In the genomic region with DNA sequence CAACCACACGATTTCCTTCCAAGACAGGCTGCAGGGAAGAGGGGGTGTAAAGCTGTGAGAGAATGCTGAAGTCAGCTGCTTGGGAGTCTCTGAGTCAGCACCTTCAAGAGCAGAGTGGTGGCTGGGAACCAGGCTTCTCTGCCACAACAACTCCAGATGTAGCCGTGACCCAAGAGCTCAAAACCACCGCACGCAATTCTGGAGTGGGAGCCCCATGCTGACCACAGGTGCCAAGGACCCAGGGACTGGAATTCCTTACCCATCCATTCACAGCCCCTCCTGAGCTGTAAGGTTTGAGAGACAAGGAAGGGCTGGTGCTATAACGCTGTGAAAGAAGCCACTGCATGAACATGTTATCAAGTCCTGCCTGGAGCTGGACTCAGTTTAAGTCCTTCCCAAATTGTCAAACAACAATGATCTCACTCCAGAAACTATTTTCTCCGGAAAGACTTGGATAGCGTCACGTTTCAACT, we compare ENCODE assay signal across 9 cellular contexts.
A peak's percentile ranks its signal among the peaks of the same experiment; 100 is the strongest.
DNase-seq lines count a peak whose midpoint lies in the region; ATAC-seq and TF ChIP-seq lines count a peak whose summit lies in the region.
"Had no signal": no experiment of that assay in that cellular context is flagged by ENCODE, and none has a peak within 500 bp of the region (broad histone marks: within the 10 kb centered on the region; RNA-seq: fewer than 3 reads in every experiment).

No MANE protein-coding gene starts in this region.

- no peaks in the 10 kb centered on the region for H3K9me3 ChIP-seq in upper lobe of left lung

- peaks cover 6 to 19% (median 12%) of the 10 kb centered on the region in 4 donors for H3K4me1 ChIP-seq in upper lobe of left lung

- TF ChIP-seq CTCF in lower leg skin (IDR thresholded peaks at IDR 0.05) = no peak
- TF ChIP-seq CTCF in upper lobe of left lung (IDR thresholded peaks at IDR 0.05) = no peak

- H3K27ac ChIP-seq in upper lobe of left lung = peak overlapping the region; percentile 9 to 60 (median 44)

- H3K4me1 Mint-ChIP-seq in T-helper 2 cell treated with Interferon-gamma antibody and Interleukin-4, amounts not matched to agents 5 μg/mL and 100 μg/mL, for 36 hours (ENCODE audit: low read depth) = peaks cover 6% of the 10 kb centered on the region

- WGBS in lower leg skin, 2 donors = 16 to 30% methylated on average over 8 of the region's 8 CpGs
- WGBS in upper lobe of left lung, 2 donors = 36 to 52% methylated on average over 8 of the region's 8 CpGs

- H3K27me3 Mint-ChIP-seq in T-helper 2 cell treated with Interferon-gamma antibody and Interleukin-4, amounts not matched to agents 5 μg/mL and 100 μg/mL, for 36 hours (ENCODE audit: low read depth) = peaks cover 8% of the 10 kb centered on the region

- H3K9me3 Mint-ChIP-seq in T-helper 2 cell treated with Interferon-gamma antibody and Interleukin-4, amounts not matched to agents 5 μg/mL and 100 μg/mL, for 36 hours = no peaks in the 10 kb centered on the region

- intact Hi-C loops in lower leg skin (cut with DNase I; ENCODE audit: low total_unique reads) = no loop called here

- no peaks in the 10 kb centered on the region for H3K36me3 Mint-ChIP-seq in T-helper 2 cell treated with Interferon-gamma antibody and Interleukin-4, amounts not matched to agents 5 μg/mL and 100 μg/mL, for 36 hours (ENCODE audit: low read depth)

- H3K4me3 Mint-ChIP-seq in T-helper 2 cell treated with Interferon-gamma antibody and Interleukin-4, amounts not matched to agents 5 μg/mL and 100 μg/mL, for 36 hours = no peak overlapping the region

- no peak for TF ChIP-seq EP300 in upper lobe of left lung (IDR thresholded peaks at IDR 0.05)

- DNase-seq in T-helper 2 cell treated with Interferon-gamma antibody and Interleukin-4, amounts not matched to agents 5 μg/mL and 100 μg/mL, for 36 hours (ENCODE audit: low spot score) = peak; percentile 8
- DNase-seq in T-helper 2 cell (no peak), brain pericyte (ENCODE audit: low read depth, low spot score) (peak; percentile 88), lower leg skin (ENCODE audit: low spot score in 2 of 2) (peak; percentile 67 to 93), upper lobe of left lung (peak in 1 of 2 donors; percentile 64), HuH-7.5 (ENCODE audit: low spot score) (no peak), hippocampal formation (lab: John Stamatoyannopoulos, UW) (no peak), DMS153 (lab: John Stamatoyannopoulos, UW) (no peak)
- DNase-seq: NCI-H774 had no signal

- peak; percentile 72 to 73 for ATAC-seq in upper lobe of left lung (ENCODE audit: low FRiP score in 2 of 2)

- H3K27ac Mint-ChIP-seq in T-helper 2 cell treated with Interferon-gamma antibody and Interleukin-4, amounts not matched to agents 5 μg/mL and 100 μg/mL, for 36 hours = no peak overlapping the region

- H3K27me3 ChIP-seq in upper lobe of left lung = no peaks in the 10 kb centered on the region

- peaks cover 0 to 28% (median 8%) of the 10 kb centered on the region in 4 donors for H3K36me3 ChIP-seq in upper lobe of left lung

- H3K4me3 ChIP-seq in lower leg skin (ENCODE audit: low read depth, poor library complexity, severe bottlenecking) (no peak overlapping the region), upper lobe of left lung (no peak overlapping the region)

- TF ChIP-seq POLR2A in lower leg skin (IDR thresholded peaks at IDR 0.05) = no peak
- TF ChIP-seq POLR2A in upper lobe of left lung (IDR thresholded peaks at IDR 0.05) = no peak

Comparison
In these comparisons a context has a peak if more than half of its experiments do, and no peak if none do; other contexts are left out.
1. DNase-seq: peak in T-helper 2 cell treated with Interferon-gamma antibody and Interleukin-4, amounts not matched to agents 5 μg/mL and 100 μg/mL, for 36 hours (single experiment), brain pericyte (single experiment) and lower leg skin (2 of 2); none in T-helper 2 cell (0 of 5), HuH-7.5 (single experiment), hippocampal formation (0 of 2) and DMS153 (single experiment).